ENCODE assay signal across 8 cellular contexts in genomic region chr4:23889814-23890269, GRCh38. TPM values are rescaled to one million over a fixed set of nuclear protein-coding genes. Genes with fewer than 3 reads are reported as not detected.
A peak's percentile ranks its signal among the peaks of the same experiment; 100 is the strongest.
DNase-seq lines count a peak whose midpoint lies in the region; ATAC-seq and TF ChIP-seq lines count a peak whose summit lies in the region.

Gene PPARGC1A (minus strand): TSS chr4:23890047. CDS start chr4:23889957, 90 bp downstream.

- H3K4me3 ChIP-seq in right cardiac atrium (ENCODE audit: low read length) (peak within 1 kb of the TSS; percentile 94), prostate gland (peak within 1 kb of the TSS; percentile 28 to 34)

- peak; percentile 46 for TF ChIP-seq POLR2A in prostate gland (IDR thresholded peaks at IDR 0.05)

- intact Hi-C loops in right cardiac atrium (cut with DNase I) (loop anchor here in 1 of 4 donors (5.0 to 10.0 kb wide), 2 partner anchors 42 to 75 kb away; no protein-coding TSS in a partner anchor), prostate gland (cut with DNase I) (loop anchor here (5.0 kb wide), 1 partner anchor 42 kb away; no protein-coding TSS in a partner anchor)

- TF ChIP-seq CTCF in prostate gland (IDR thresholded peaks at IDR 0.05) (no peak), GM20000 (IDR thresholded peaks at IDR 0.05; ENCODE audit: extremely low read depth, missing control alignments) (no peak)

- under 1% methylated on average over 9 of the region's 9 CpGs for WGBS in right cardiac atrium
- 0% methylated on average over 9 of the region's 9 CpGs for WGBS in prostate gland

- no peaks in the 10 kb centered on the region for H3K36me3 ChIP-seq in prostate gland

- ATAC-seq in GM19372 (IDR thresholded peaks at IDR 0.05; ENCODE audit: low read depth, unreplicated experiment) (peak; percentile 68), right cardiac atrium (peak; percentile 88 to 93)

- H3K27ac ChIP-seq in angular gyrus (ENCODE audit: low read depth, low read length) (peak within 1 kb of the TSS; percentile 59), right cardiac atrium (ENCODE audit: low read length) (peak within 1 kb of the TSS; percentile 99), prostate gland (peak within 1 kb of the TSS; percentile 60 to 62)

- H3K27me3 ChIP-seq in right cardiac atrium (ENCODE audit: control insufficient read depth, insufficient read depth) (no peaks in the 10 kb centered on the region), prostate gland (replicated peaks; ENCODE audit: insufficient read depth) (no peaks in the 10 kb centered on the region)

- H3K9me3 ChIP-seq in right cardiac atrium (ENCODE audit: control insufficient read depth, low read length) (no peaks in the 10 kb centered on the region), prostate gland (no peaks in the 10 kb centered on the region)

- peak; percentile 38 for DNase-seq in NCI-H1092 treated with DMSO at 0.1 percent for 48 hours (lab: John Stamatoyannopoulos, UW)
- peak; percentile 59 to 72 (median 63) for DNase-seq in right cardiac atrium
- DNase-seq in prostate gland (ENCODE audit: low spot score): peak; percentile 67
- DNase-seq in GM20000 (ENCODE audit: low spot score): no peak
- DNase-seq in activated gamma-delta T cell (lab: John Stamatoyannopoulos, UW): no peak
- no peak for DNase-seq in activated CD4-positive, CD25-positive, alpha-beta regulatory T cell treated with anti-CD3 and anti-CD28 coated beads, Interleukin-2, amount 50 U/mL, for 72 hours

- no peaks in the 10 kb centered on the region for H3K4me1 ChIP-seq in right cardiac atrium (ENCODE audit: control insufficient read depth, insufficient read depth, low read length)
- H3K4me1 ChIP-seq in prostate gland (replicated peaks): no peaks in the 10 kb centered on the region

RNA-seq across cellular contexts. Expression of gene PPARGC1A, which starts in this region (rescaled TPM):
- 100 to 1,000 TPM in 1 of 4 donors, 10 to 100 TPM in 3; 74.7 to 130 (median 82.0) TPM for total RNA-seq in right cardiac atrium
- 22.2 TPM for polyA plus RNA-seq in right cardiac atrium
- total RNA-seq in prostate gland: 10 to 100 TPM in 1 of 2 donors, 1 to 10 TPM in 1; 9.2 to 14.7 TPM

Comparison
In these comparisons a context has a peak if more than half of its experiments do, and no peak if none do; other contexts are left out.
1. RNA of gene PPARGC1A (total RNA-seq): 74.7 to 130 TPM in right cardiac atrium; 9.2 to 14.7 TPM in prostate gland; every median in the first group is over 4 times any median in the second.
2. DNase-seq: peak in NCI-H1092 treated with DMSO at 0.1 percent for 48 hours (single experiment), right cardiac atrium (3 of 3) and prostate gland (single experiment); none in GM20000 (single experiment), activated gamma-delta T cell (single experiment) and activated CD4-positive, CD25-positive, alpha-beta regulatory T cell treated with anti-CD3 and anti-CD28 coated beads, Interleukin-2, amount 50 U/mL, for 72 hours (single experiment).
3. Peak in every context shown above with its lines, with median percentiles within 50 percentile points of each other: H3K27ac ChIP-seq.